17 cellular contexts compared by ENCODE assay signal in the genomic region with DNA sequence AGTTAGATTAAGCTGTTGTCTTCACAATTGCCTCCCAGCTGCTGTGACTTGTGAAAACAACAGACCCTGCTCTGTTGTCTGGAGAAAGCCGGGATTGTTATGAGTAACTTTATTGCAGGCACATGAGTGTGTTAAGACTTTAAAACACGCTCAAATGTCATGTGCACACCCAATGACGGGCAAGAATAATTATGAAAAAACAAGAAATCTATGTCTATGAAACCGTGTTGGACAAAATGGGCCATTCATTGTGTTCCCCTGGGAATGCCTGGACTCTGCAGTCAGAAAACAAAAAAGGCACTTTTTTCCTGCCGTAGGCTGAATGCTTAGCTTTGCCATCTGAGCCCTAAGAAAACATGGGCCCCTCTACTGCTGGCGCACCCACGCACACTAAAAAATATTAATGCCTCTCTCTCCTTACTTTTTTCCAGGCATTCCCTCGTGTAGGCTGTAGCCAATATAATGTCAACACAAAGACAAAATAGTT.
DNase-seq lines count a peak whose midpoint lies in the region; ATAC-seq and TF ChIP-seq lines count a peak whose summit lies in the region.
"Had no signal": no experiment of that assay in that cellular context is flagged by ENCODE, and none has a peak within 500 bp of the region (broad histone marks: within the 10 kb centered on the region; RNA-seq: fewer than 3 reads in every experiment).

No MANE protein-coding gene starts in this region.

- H3K9me3 Mint-ChIP-seq in brain (peaks cover 13 to 24% (median 15%) of the 10 kb centered on the region in 5 experiments), immature natural killer cell (peaks cover 4 to 27% (median 7%) of the 10 kb centered on the region in 6 donors)

- no peak for TF ChIP-seq POLR2A in IMR-90 (IDR thresholded peaks at IDR 0.05; ENCODE audit: low read depth, low read length)

- dilution Hi-C loops in IMR-90 (cut with HindIII; ENCODE audit: low sequenced_read_pairs, unreplicated experiment), result no loop called here

- peaks cover 40% of the 10 kb centered on the region for H3K4me1 Mint-ChIP-seq in brain
- H3K4me1 Mint-ChIP-seq in immature natural killer cell, result no peaks in the 10 kb centered on the region
- H3K4me1 Mint-ChIP-seq: B cell; stimulated activated memory B cell treated with anti-CD40 and anti-IgM and Interleukin-4, amounts not matched to agents 10 μg/mL and 1 μg/mL and 100 μg/mL, for 72 hours had no signal

- POLR2A ChIA-PET in IMR-90 (lab: Charles Lee; ENCODE audit: unreplicated experiment), result no interaction called here

- intact Hi-C loops in IMR-90 (cut with micrococcal nuclease), result no loop called here

- peaks cover 7% of the 10 kb centered on the region for H3K4me1 ChIP-seq in IMR-90 (ENCODE audit: control insufficient read depth, insufficient read depth, low read length)
- H3K4me1 ChIP-seq: parathyroid adenoma had no signal

- H2AK9ac ChIP-seq in IMR-90 (replicated peaks; ENCODE audit: low read depth, low read length, poor library complexity), result no peak overlapping the region

- H3K36me3 Mint-ChIP-seq in brain (peaks cover 11% of the 10 kb centered on the region), immature natural killer cell (no peaks in the 10 kb centered on the region)
- H3K36me3 Mint-ChIP-seq: activated CD4-positive, alpha-beta memory T cell treated with anti-CD3 and anti-CD28 coated beads for 36 hours; stimulated activated memory B cell treated with anti-CD40 and anti-IgM and Interleukin-4, amounts not matched to agents 10 μg/mL and 1 μg/mL and 100 μg/mL, for 72 hours had no signal

- peak; percentile 51 for ATAC-seq in IMR-90 (ENCODE audit: low read depth)
- no peak for ATAC-seq in HG03280 (IDR thresholded peaks at IDR 0.05; ENCODE audit: unreplicated experiment)
- no peak for ATAC-seq in GM21717 (IDR thresholded peaks at IDR 0.05; ENCODE audit: unreplicated experiment)
- ATAC-seq: stimulated activated memory B cell treated with anti-CD40 and anti-IgM and Interleukin-4, amounts not matched to agents 10 μg/mL and 1 μg/mL and 100 μg/mL, for 72 hours had no signal

- H3K79me1 ChIP-seq in IMR-90 (ENCODE audit: low read depth in 1 of 2, low read length in 2 of 2), result no peaks in the 10 kb centered on the region

- peaks cover 3% of the 10 kb centered on the region for H3K27me3 Mint-ChIP-seq in brain
- peaks cover under 1 to 3% (median 3%) of the 10 kb centered on the region in 3 donors for H3K27me3 Mint-ChIP-seq in immature natural killer cell (ENCODE audit: low read depth in 3 of 3)
- H3K27me3 Mint-ChIP-seq: activated CD4-positive, alpha-beta memory T cell treated with anti-CD3 and anti-CD28 coated beads for 36 hours; B cell; stimulated activated memory B cell treated with anti-CD40 and anti-IgM and Interleukin-4, amounts not matched to agents 10 μg/mL and 1 μg/mL and 100 μg/mL, for 72 hours had no signal

- peak overlapping the region; percentile 41 for H3K18ac ChIP-seq in IMR-90 (ENCODE audit: low read depth, low read length)

- no peak overlapping the region for H4K8ac ChIP-seq in IMR-90 (ENCODE audit: low read depth in 2 of 2, low read length in 2 of 2)

- no peak for TF ChIP-seq CTCF in IMR-90 (conservative IDR thresholded peaks at IDR 0.05; ENCODE audit: low read depth, low read length)
- TF ChIP-seq CTCF in brain (conservative IDR thresholded peaks at IDR 0.05), result no peak

- no peak overlapping the region for H2AFZ ChIP-seq in IMR-90 (replicated peaks; ENCODE audit: low read length, poor library complexity)
- H2AFZ ChIP-seq: parathyroid adenoma had no signal

- H3K4me3 ChIP-seq in IMR-90 (ENCODE audit: insufficient read depth, low read depth, low read length), result no peak overlapping the region

- H2BK120ac ChIP-seq in IMR-90 (ENCODE audit: low read depth, low read length), result no peak overlapping the region

- peak overlapping the region; percentile 71 for H3K4me2 ChIP-seq in IMR-90 (ENCODE audit: low read depth, low read length)

- in situ Hi-C loops in IMR-90 (cut with MboI; ENCODE audit: low sequenced_read_pairs), result no loop called here

- no peak overlapping the region for H3K14ac ChIP-seq in IMR-90 (replicated peaks; ENCODE audit: low read depth, low read length)

- H3K27ac Mint-ChIP-seq in brain (peak overlapping the region in 4 of 5 experiments; percentile 66 to 91 (median 86)), immature natural killer cell (no peak overlapping the region)
- H3K27ac Mint-ChIP-seq: activated CD4-positive, alpha-beta memory T cell treated with anti-CD3 and anti-CD28 coated beads for 36 hours; B cell; stimulated activated memory B cell treated with anti-CD40 and anti-IgM and Interleukin-4, amounts not matched to agents 10 μg/mL and 1 μg/mL and 100 μg/mL, for 72 hours had no signal

- 0 out of 2 replicates have a peak overlapping the region, but pooled peaks have one; percentile 42 for H3K23ac ChIP-seq in IMR-90 (ENCODE audit: low read depth, low read length)

- no peak overlapping the region; the same call in 1 of the 2 replicates for H4K5ac ChIP-seq in IMR-90 (ENCODE audit: low read depth, low read length)

- H3K9me3 ChIP-seq in IMR-90 (ENCODE audit: control insufficient read depth, insufficient read depth, low read length), result no peaks in the 10 kb centered on the region

- H2BK15ac ChIP-seq in IMR-90 (ENCODE audit: low read depth, low read length), result no peak overlapping the region

- DNase-seq in IMR-90 (no peak), inferior parietal cortex (ENCODE audit: extremely low spot score) (peak; percentile 15), retina (peak; percentile 36), immature natural killer cell (no peak), cortex of kidney (lab: John Stamatoyannopoulos, UW) (no peak)
- DNase-seq: activated CD4-positive, alpha-beta memory T cell treated with anti-CD3 and anti-CD28 coated beads for 36 hours; activated effector memory CD4-positive, alpha-beta T cell treated with Interleukin-2 at 50 U/mL for 16 hours; DND-41; NCI-H524 treated with DMSO at 0.1 percent for 48 hours; RPMI8226; stimulated activated CD4-positive, alpha-beta T cell treated with anti-CD3 and anti-CD28 coated beads, Interleukin-4, amount 100 ng/mL, for 24 hours had no signal

- TF ChIP-seq RAD21 in IMR-90 (IDR thresholded peaks at IDR 0.05; ENCODE audit: low read length), result no peak

- H3K4ac ChIP-seq in IMR-90 (ENCODE audit: low read depth, low read length), result no peak overlapping the region

- peak overlapping the region; percentile 29 to 76 (median 58) for H3K4me3 Mint-ChIP-seq in brain
- no peak overlapping the region for H3K4me3 Mint-ChIP-seq in immature natural killer cell
- H3K4me3 Mint-ChIP-seq: activated CD4-positive, alpha-beta memory T cell treated with anti-CD3 and anti-CD28 coated beads for 36 hours; B cell; stimulated activated memory B cell treated with anti-CD40 and anti-IgM and Interleukin-4, amounts not matched to agents 10 μg/mL and 1 μg/mL and 100 μg/mL, for 72 hours had no signal

- CTCF ChIA-PET in IMR-90 (lab: Yijun Ruan, JAX), result no interaction called here

- H2BK5ac ChIP-seq in IMR-90 (ENCODE audit: low read depth, low read length, poor library complexity, severe bottlenecking), result no peak overlapping the region

- no peak overlapping the region for H2AK5ac ChIP-seq in IMR-90 (ENCODE audit: low read depth, low read length)

- no peak overlapping the region for H3K56ac ChIP-seq in IMR-90 (ENCODE audit: extremely low read depth, insufficient read depth, low read length)

- no peaks in the 10 kb centered on the region for H3K36me3 ChIP-seq in IMR-90 (ENCODE audit: control insufficient read depth, insufficient read depth, low read length)

- H3K9me1 ChIP-seq in IMR-90 (ENCODE audit: insufficient read depth, low read length), result no peaks in the 10 kb centered on the region

- no peak overlapping the region for H3K9ac ChIP-seq in IMR-90 (ENCODE audit: low read depth, low read length)
- H3K9ac ChIP-seq: parathyroid adenoma had no signal

- H3K27ac ChIP-seq in IMR-90 (ENCODE audit: insufficient read depth, low read length), result no peak overlapping the region
- H3K27ac ChIP-seq: parathyroid adenoma had no signal

- no peaks in the 10 kb centered on the region for H3K27me3 ChIP-seq in IMR-90 (ENCODE audit: control insufficient read depth, insufficient read depth, low read length)

- no peak overlapping the region for H4K91ac ChIP-seq in IMR-90 (ENCODE audit: insufficient read depth, low read depth, low read length)

- no peaks in the 10 kb centered on the region for H4K20me1 ChIP-seq in IMR-90 (ENCODE audit: insufficient read depth, low read length)

- WGBS in IMR-90 (ENCODE audit: extremely low coverage in 2 of 2, insufficient read length in 1 of 2), 2 experiments, result 26% methylated on average over 7 of the region's 8 CpGs; no CpG with 5 or more reads in 1 of the 2 experiments

- no peak overlapping the region for H2BK20ac ChIP-seq in IMR-90 (ENCODE audit: low read depth, low read length)

- no TSS peak for BruUV-seq in IMR-90 (replicated peaks; lab: Mats Ljungman, UMichigan)

TF ChIP-seq in IMR-90, 13 proteins besides CTCF, POLR2A, EP300 and RAD21 (continues in another document):
- TF ChIP-seq SMC3 (IDR thresholded peaks at IDR 0.05; ENCODE audit: low read depth, low read length) (no peak), BHLHE40 (IDR thresholded peaks at IDR 0.05; ENCODE audit: low read depth, low read length) (no peak), RFX5 (IDR thresholded peaks at IDR 0.05; ENCODE audit: low read depth, low read length) (no peak), MAFK (IDR thresholded peaks at IDR 0.05; ENCODE audit: low read depth, low read length) (no peak), CHD1 (IDR thresholded peaks at IDR 0.05; ENCODE audit: low read depth, low read length) (no peak), RCOR1 (IDR thresholded peaks at IDR 0.05; ENCODE audit: insufficient replicate concordance, low read length) (no peak), MXI1 (IDR thresholded peaks at IDR 0.05; ENCODE audit: borderline replicate concordance, low read depth, low read length) (no peak)
- TF ChIP-seq, protein P1, sequence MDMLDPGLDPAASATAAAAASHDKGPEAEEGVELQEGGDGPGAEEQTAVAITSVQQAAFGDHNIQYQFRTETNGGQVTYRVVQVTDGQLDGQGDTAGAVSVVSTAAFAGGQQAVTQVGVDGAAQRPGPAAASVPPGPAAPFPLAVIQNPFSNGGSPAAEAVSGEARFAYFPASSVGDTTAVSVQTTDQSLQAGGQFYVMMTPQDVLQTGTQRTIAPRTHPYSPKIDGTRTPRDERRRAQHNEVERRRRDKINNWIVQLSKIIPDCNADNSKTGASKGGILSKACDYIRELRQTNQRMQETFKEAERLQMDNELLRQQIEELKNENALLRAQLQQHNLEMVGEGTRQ (IDR thresholded peaks at IDR 0.05; ENCODE audit: low read depth, low read length), result no peak
- TF ChIP-seq, protein P2, sequence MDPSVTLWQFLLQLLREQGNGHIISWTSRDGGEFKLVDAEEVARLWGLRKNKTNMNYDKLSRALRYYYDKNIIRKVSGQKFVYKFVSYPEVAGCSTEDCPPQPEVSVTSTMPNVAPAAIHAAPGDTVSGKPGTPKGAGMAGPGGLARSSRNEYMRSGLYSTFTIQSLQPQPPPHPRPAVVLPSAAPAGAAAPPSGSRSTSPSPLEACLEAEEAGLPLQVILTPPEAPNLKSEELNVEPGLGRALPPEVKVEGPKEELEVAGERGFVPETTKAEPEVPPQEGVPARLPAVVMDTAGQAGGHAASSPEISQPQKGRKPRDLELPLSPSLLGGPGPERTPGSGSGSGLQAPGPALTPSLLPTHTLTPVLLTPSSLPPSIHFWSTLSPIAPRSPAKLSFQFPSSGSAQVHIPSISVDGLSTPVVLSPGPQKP (IDR thresholded peaks at IDR 0.05; ENCODE audit: borderline replicate concordance, low read depth, low read length), result no peak

Comparison
In these comparisons a context has a peak if more than half of its experiments do, and no peak if none do; other contexts are left out.
1. DNase-seq: peak in inferior parietal cortex (single experiment) and retina (single experiment); none in IMR-90 (single experiment), immature natural killer cell (0 of 3) and cortex of kidney (single experiment).
2. H3K27ac Mint-ChIP-seq: peak in brain (4 of 5); none in immature natural killer cell (0 of 6).
3. H3K4me3 Mint-ChIP-seq: peak in brain (5 of 5); none in immature natural killer cell (0 of 5).